In the genomic region with DNA sequence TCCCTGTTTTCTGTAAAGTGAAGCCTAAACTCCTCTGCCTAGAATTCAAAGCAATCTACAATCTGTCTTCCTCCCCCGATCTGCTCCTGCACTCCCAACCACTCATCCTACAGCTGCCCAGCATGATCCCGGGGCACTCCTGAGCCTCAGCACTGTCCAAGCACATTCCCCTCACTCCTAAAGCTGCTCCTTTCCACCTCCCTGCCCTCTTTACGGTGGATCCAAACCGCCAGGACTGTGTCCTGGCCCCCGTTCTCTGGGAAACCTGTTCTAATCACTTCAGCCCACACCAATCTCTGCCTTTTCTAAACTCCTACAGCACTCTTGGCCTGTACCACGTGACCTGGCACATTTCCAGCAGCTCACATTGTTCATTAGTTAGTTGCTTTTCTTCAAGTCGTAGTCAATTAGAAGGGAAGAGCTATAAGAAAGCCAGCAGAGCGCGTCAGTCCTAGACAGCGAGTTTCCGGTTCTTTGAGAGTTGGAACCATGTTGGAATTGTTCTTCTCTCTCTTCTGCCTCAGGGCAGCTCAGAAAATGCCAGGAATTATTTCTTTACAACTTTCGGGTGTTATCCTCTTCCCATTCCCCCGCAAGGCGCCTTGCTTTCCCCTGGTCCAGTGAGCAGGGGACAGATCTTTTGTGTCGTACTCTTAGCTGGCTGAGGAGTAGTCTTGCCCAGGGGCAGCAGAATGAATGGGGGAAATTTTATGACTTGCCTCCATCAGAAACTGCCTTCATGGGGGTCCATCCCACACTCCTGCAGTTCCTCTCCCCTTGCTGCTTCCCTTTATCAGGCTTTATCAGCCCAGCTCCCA, we compare ENCODE assay signal across 10 cellular contexts.
DNase-seq lines count a peak whose midpoint lies in the region; ATAC-seq, FAIRE-seq and TF ChIP-seq lines count a peak whose summit lies in the region.
"Had no signal": no experiment of that assay in that cellular context is flagged by ENCODE, and none has a peak within 500 bp of the region (broad histone marks: within the 10 kb centered on the region; RNA-seq: fewer than 3 reads in every experiment).

No MANE protein-coding gene starts in this region.

- H3K36me3 ChIP-seq in PC-3 (ENCODE audit: low read depth, low read length) (no peaks in the 10 kb centered on the region), endothelial cell of umbilical vein (ENCODE audit: control insufficient read depth in 2 of 2, extremely low read depth in 1 of 2, insufficient read depth in 2 of 2, low read length in 2 of 2) (no peaks in the 10 kb centered on the region), PC-9 (ENCODE audit: low read depth) (no peaks in the 10 kb centered on the region)
- H3K36me3 ChIP-seq: gastroesophageal sphincter had no signal

- TF ChIP-seq POLR2A in endothelial cell of umbilical vein (IDR thresholded peaks at IDR 0.05; ENCODE audit: low read depth, low read length): no peak
- TF ChIP-seq POLR2A in GM12891 (IDR thresholded peaks at IDR 0.05; ENCODE audit: low read depth, low read length): no peak

- no peaks in the 10 kb centered on the region for H4K20me1 ChIP-seq in PC-3 (ENCODE audit: low read length)
- no peaks in the 10 kb centered on the region for H4K20me1 ChIP-seq in endothelial cell of umbilical vein (replicated peaks; ENCODE audit: control insufficient read depth, extremely low read depth, insufficient read depth, low read length)
- H4K20me1 ChIP-seq in PC-9 (ENCODE audit: insufficient read depth): no peaks in the 10 kb centered on the region

- no peak overlapping the region for H3K27ac ChIP-seq in PC-3 (ENCODE audit: low read length)
- no peak overlapping the region for H3K27ac ChIP-seq in endothelial cell of umbilical vein (ENCODE audit: insufficient read depth, low read depth, low read length)
- no peak overlapping the region for H3K27ac ChIP-seq in PC-9
- H3K27ac ChIP-seq: gastroesophageal sphincter had no signal

- H3K9me3 Mint-ChIP-seq in nephron progenitor cell: peaks cover 2% of the 10 kb centered on the region
- no peaks in the 10 kb centered on the region for H3K9me3 Mint-ChIP-seq in activated naive CD4-positive, alpha-beta T cell treated with anti-CD3 and anti-CD28 coated beads for 36 hours

- H3K4me2 ChIP-seq in PC-3 (ENCODE audit: low read length) (no peak overlapping the region), endothelial cell of umbilical vein (ENCODE audit: insufficient read depth, low read length) (no peak overlapping the region), PC-9 (no peak overlapping the region)

- H3K9ac ChIP-seq in PC-3 (ENCODE audit: low read length) (no peak overlapping the region), endothelial cell of umbilical vein (replicated peaks; ENCODE audit: extremely low read depth, insufficient read depth, low read length) (no peak overlapping the region)

- peak overlapping the region; percentile 73 for H3K27ac Mint-ChIP-seq in nephron progenitor cell
- H3K27ac Mint-ChIP-seq in activated naive CD4-positive, alpha-beta T cell treated with anti-CD3 and anti-CD28 coated beads for 36 hours: no peak overlapping the region
- H3K27ac Mint-ChIP-seq: CD8-positive, alpha-beta memory T cell had no signal

- dilution Hi-C loops in endothelial cell of umbilical vein (cut with MboI; ENCODE audit: extremely low pct_ligation_motif_present, low sequenced_read_pairs): no loop called here

- intact Hi-C loops in PC-3 (cut with micrococcal nuclease): no loop called here
- intact Hi-C loops in endothelial cell of umbilical vein (cut with micrococcal nuclease): no loop called here
- intact Hi-C loops in PC-9 (cut with micrococcal nuclease; ENCODE audit: unreplicated experiment): no loop called here
- intact Hi-C loops in activated naive CD4-positive, alpha-beta T cell treated with anti-CD3 and anti-CD28 coated beads for 36 hours (cut with micrococcal nuclease): no loop called here

- H3K9me2 ChIP-seq in PC-3 (replicated peaks; ENCODE audit: low read length) (no peaks in the 10 kb centered on the region), PC-9 (ENCODE audit: insufficient read depth) (no peaks in the 10 kb centered on the region)

- H3K27me3 Mint-ChIP-seq in nephron progenitor cell (ENCODE audit: low read depth, poor library complexity): peaks cover 36% of the 10 kb centered on the region
- H3K27me3 Mint-ChIP-seq in activated naive CD4-positive, alpha-beta T cell treated with anti-CD3 and anti-CD28 coated beads for 36 hours (ENCODE audit: low read depth): peaks cover 14% of the 10 kb centered on the region

- DNase-seq in EH (ENCODE audit: low read depth) (peak; percentile 88), PC-3 (peak; percentile 16), endothelial cell of umbilical vein (ENCODE audit: low read depth, low spot score) (peak; percentile 41), nephron progenitor cell (no peak), PC-9 (no peak), GM12891 (ENCODE audit: insufficient read length, low spot score) (no peak)
- DNase-seq in activated naive CD4-positive, alpha-beta T cell treated with anti-CD3 and anti-CD28 coated beads for 36 hours: no peak
- DNase-seq: CD8-positive, alpha-beta memory T cell had no signal

- no peaks in the 10 kb centered on the region for H3K9me1 ChIP-seq in endothelial cell of umbilical vein (replicated peaks; ENCODE audit: control insufficient read depth, extremely low read depth, insufficient read depth, low read length)

- H3K36me3 Mint-ChIP-seq in nephron progenitor cell (ENCODE audit: low read depth): no peaks in the 10 kb centered on the region
- H3K36me3 Mint-ChIP-seq in activated naive CD4-positive, alpha-beta T cell treated with anti-CD3 and anti-CD28 coated beads for 36 hours (ENCODE audit: low read depth): no peaks in the 10 kb centered on the region
- H3K36me3 Mint-ChIP-seq: CD8-positive, alpha-beta memory T cell had no signal

- H3K4me1 ChIP-seq in PC-3 (ENCODE audit: insufficient read depth, low read length) (peaks cover 30% of the 10 kb centered on the region), endothelial cell of umbilical vein (ENCODE audit: control insufficient read depth, extremely low read depth, insufficient read depth, low read length) (peaks cover 14% of the 10 kb centered on the region), PC-9 (replicated peaks; ENCODE audit: insufficient read depth) (peaks cover 28% of the 10 kb centered on the region)

- H3K4me3 Mint-ChIP-seq in nephron progenitor cell: no peak overlapping the region
- H3K4me3 Mint-ChIP-seq in activated naive CD4-positive, alpha-beta T cell treated with anti-CD3 and anti-CD28 coated beads for 36 hours: no peak overlapping the region
- H3K4me3 Mint-ChIP-seq: CD8-positive, alpha-beta memory T cell had no signal

- FAIRE-seq in endothelial cell of umbilical vein (lab: Jason Lieb, UNC) (peak; percentile 49), GM12891 (lab: Jason Lieb, UNC) (no peak)

- H3K9me3 ChIP-seq in PC-3 (ENCODE audit: low read length) (no peaks in the 10 kb centered on the region), endothelial cell of umbilical vein (replicated peaks; ENCODE audit: control insufficient read depth, insufficient read depth, low read length) (no peaks in the 10 kb centered on the region), PC-9 (ENCODE audit: insufficient read depth, low read depth) (no peaks in the 10 kb centered on the region)
- H3K9me3 ChIP-seq: gastroesophageal sphincter had no signal

- CTCF ChIA-PET in PC-3 (lab: Charles Lee): no interaction called here
- CTCF ChIA-PET in endothelial cell of umbilical vein (lab: Charles Lee): interaction anchor here (1.0 to 5.9 kb wide), 3 partner anchors 13 to 207 kb away, joined by 3 to 37 read pairs (median 5); no protein-coding TSS in a partner anchor
- CTCF ChIA-PET in PC-9 (lab: Charles Lee): no interaction called here
- CTCF ChIA-PET in activated naive CD4-positive, alpha-beta T cell treated with anti-CD3 and anti-CD28 coated beads for 36 hours (lab: Charles Lee): interaction anchor here (0.6 to 6.0 kb wide), 2 partner anchors 13 to 206 kb away, joined by 5 to 46 read pairs; no protein-coding TSS in a partner anchor

- no peak for ATAC-seq in PC-3
- ATAC-seq in HG03108 (IDR thresholded peaks at IDR 0.05; ENCODE audit: unreplicated experiment): no peak
- ATAC-seq: gastroesophageal sphincter had no signal

- POLR2A ChIA-PET in PC-3 (lab: Charles Lee; ENCODE audit: unreplicated experiment) (no interaction called here), endothelial cell of umbilical vein (lab: Charles Lee) (no interaction called here), PC-9 (lab: Charles Lee; ENCODE audit: unreplicated experiment) (no interaction called here)

- H3F3A ChIP-seq in PC-3 (ENCODE audit: low read length, unreplicated experiment) (peaks cover 4% of the 10 kb centered on the region), PC-9 (ENCODE audit: insufficient read depth, low read depth) (peaks cover 23% of the 10 kb centered on the region)

- BruUV-seq in PC-3 (replicated peaks; lab: Mats Ljungman, UMichigan) (no TSS peak), endothelial cell of umbilical vein (replicated peaks; lab: Mats Ljungman, UMichigan) (no TSS peak), PC-9 (replicated peaks; lab: Mats Ljungman, UMichigan) (no TSS peak)

- H3K4me1 Mint-ChIP-seq in nephron progenitor cell: peaks cover 28% of the 10 kb centered on the region
- H3K4me1 Mint-ChIP-seq in activated naive CD4-positive, alpha-beta T cell treated with anti-CD3 and anti-CD28 coated beads for 36 hours (ENCODE audit: low read depth): peaks cover 2% of the 10 kb centered on the region
- H3K4me1 Mint-ChIP-seq: CD8-positive, alpha-beta memory T cell had no signal

- H3K4me3 ChIP-seq in PC-3 (ENCODE audit: low read length) (no peak overlapping the region), endothelial cell of umbilical vein (replicated peaks in 1 of 3; ENCODE audit: insufficient read depth in 1 of 3, low read depth in 1 of 3, low read length in 3 of 3) (no peak overlapping the region), PC-9 (no peak overlapping the region)
- H3K4me3 ChIP-seq: gastroesophageal sphincter had no signal

- TF ChIP-seq CTCF in PC-3 (conservative IDR thresholded peaks at IDR 0.05; ENCODE audit: low read depth, low read length) (no peak), endothelial cell of umbilical vein (IDR thresholded peaks at IDR 0.05; ENCODE audit: extremely low read depth in 1 of 2, insufficient read depth in 1 of 2, low read depth in 1 of 2, low read length in 2 of 2) (no peak), nephron progenitor cell (IDR thresholded peaks at IDR 0.05) (no peak), PC-9 (conservative IDR thresholded peaks at IDR 0.05) (no peak)

- H3K79me2 ChIP-seq in PC-3 (ENCODE audit: low read length) (no peaks in the 10 kb centered on the region), endothelial cell of umbilical vein (ENCODE audit: control insufficient read depth, insufficient read depth, low read length) (no peaks in the 10 kb centered on the region), PC-9 (ENCODE audit: low read depth) (no peaks in the 10 kb centered on the region)

- no peak overlapping the region for H2AFZ ChIP-seq in PC-3 (ENCODE audit: low read length)
- H2AFZ ChIP-seq in endothelial cell of umbilical vein (ENCODE audit: low read depth, low read length): no peak overlapping the region
- no peak overlapping the region for H2AFZ ChIP-seq in PC-9

- H3K27me3 ChIP-seq in PC-3 (ENCODE audit: low read length) (no peaks in the 10 kb centered on the region), endothelial cell of umbilical vein (ENCODE audit: control insufficient read depth in 2 of 2, insufficient read depth in 2 of 2, low read length in 2 of 2) (peaks cover 8 to 9% of the 10 kb centered on the region in 2 experiments), PC-9 (ENCODE audit: insufficient read depth, low read depth) (0 out of 2 replicates have a peak, but pooled peaks cover 6% of the 10 kb centered on the region)
- H3K27me3 ChIP-seq: gastroesophageal sphincter had no signal

Comparison
In these comparisons a context has a peak if more than half of its experiments do, and no peak if none do; other contexts are left out.
1. DNase-seq: peak in EH (single experiment), PC-3 (single experiment) and endothelial cell of umbilical vein (single experiment); none in nephron progenitor cell (single experiment), PC-9 (0 of 2), activated naive CD4-positive, alpha-beta T cell treated with anti-CD3 and anti-CD28 coated beads for 36 hours (single experiment) and GM12891 (single experiment).
2. CTCF ChIA-PET loops: an anchor here in endothelial cell of umbilical vein (1.0 to 5.9 kb wide) and activated naive CD4-positive, alpha-beta T cell treated with anti-CD3 and anti-CD28 coated beads for 36 hours (0.6 to 6.0 kb wide); none called in PC-3 and PC-9.